In the genomic region with DNA sequence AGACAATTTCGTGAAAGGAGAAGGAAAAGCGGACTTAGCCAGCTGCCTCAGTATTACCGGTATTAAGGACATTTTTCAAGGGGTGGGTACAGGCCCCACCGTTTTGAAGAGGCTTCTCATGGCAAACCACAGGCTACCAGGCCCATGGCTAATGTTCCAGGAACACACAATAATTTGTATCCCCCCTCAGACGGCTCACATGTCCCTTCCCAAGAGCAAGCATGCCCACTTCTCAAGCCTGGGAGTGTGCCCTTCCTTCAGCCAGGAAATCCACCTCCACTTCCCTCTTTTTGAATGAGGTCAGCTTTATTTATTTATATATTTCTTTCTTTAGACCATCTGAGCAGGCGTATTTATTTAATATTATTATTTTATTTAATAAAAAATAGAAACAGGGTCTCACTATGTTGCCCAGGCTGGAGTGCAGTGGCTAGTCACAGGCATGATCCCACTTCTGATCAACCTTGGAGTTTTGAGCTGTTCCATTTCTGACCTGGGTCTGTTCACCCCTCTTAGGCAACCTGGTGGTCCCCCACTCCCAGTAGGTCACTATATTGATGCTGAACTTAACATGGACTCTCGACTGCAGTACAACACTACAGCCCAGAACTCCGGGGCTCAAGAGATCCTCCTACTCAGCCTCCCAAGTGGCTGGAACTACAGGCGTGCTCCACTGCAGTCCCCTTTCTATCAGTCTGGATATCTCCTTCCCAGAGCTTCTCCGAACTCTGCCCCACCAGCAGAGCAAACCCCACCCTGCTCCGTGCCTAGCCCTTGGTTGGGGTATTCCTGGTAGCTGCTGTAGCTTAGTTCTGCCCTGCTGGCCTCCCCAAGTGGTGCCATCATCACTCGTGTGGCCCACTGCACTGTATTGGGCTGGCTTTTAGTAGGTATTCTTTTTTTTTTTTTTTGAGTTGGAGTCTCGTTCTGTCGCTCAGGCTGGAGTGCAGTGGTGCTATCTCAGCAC, we compare ENCODE assay signal across 1 cellular context.
TF ChIP-seq lines count a peak whose summit lies in the region.

No MANE protein-coding gene starts in this region.

TF ChIP-seq in K562, 482 proteins besides CTCF, POLR2A, EP300 and RAD21:
- TF ChIP-seq SUPT5H (IDR thresholded peaks at IDR 0.05) (peak; percentile 10), SRSF1 (IDR thresholded peaks at IDR 0.05; ENCODE audit: low read depth, low read length) (no peak), CHD2 (IDR thresholded peaks at IDR 0.05; ENCODE audit: low read depth, low read length) (peak; percentile 46), ELF1 (tag; IDR thresholded peaks at IDR 0.05) (no peak), SRSF3 (IDR thresholded peaks at IDR 0.05; ENCODE audit: insufficient read depth, low read length) (no peak), MYNN (IDR thresholded peaks at IDR 0.05) (no peak), MYNN (CRISPR knock-in tag; IDR thresholded peaks at IDR 0.05) (no peak), ZC3H4 (CRISPR knock-in tag; IDR thresholded peaks at IDR 0.05; ENCODE audit: borderline replicate concordance) (no peak), RBM14 (IDR thresholded peaks at IDR 0.05; ENCODE audit: borderline replicate concordance, insufficient read depth, low read depth, low read length) (no peak), FIP1L1 (IDR thresholded peaks at IDR 0.05; ENCODE audit: low read depth, low read length, poor library complexity, severe bottlenecking) (no peak), DNMT1 (IDR thresholded peaks at IDR 0.05) (no peak), RCOR1 (IDR thresholded peaks at IDR 0.05; ENCODE audit: borderline replicate concordance in 1 of 2, low read depth in 2 of 2, low read length in 2 of 2) (no peak), KAT7 (CRISPR knock-in tag; IDR thresholded peaks at IDR 0.05; ENCODE audit: borderline replicate concordance) (no peak), POLR2B (IDR thresholded peaks at IDR 0.05; ENCODE audit: low read depth, partially characterized antibody) (peak; percentile 21), RBM34 (IDR thresholded peaks at IDR 0.05; ENCODE audit: borderline replicate concordance, insufficient read depth, low read length) (no peak), ZNF143 (CRISPR knock-in tag; IDR thresholded peaks at IDR 0.05) (no peak), FOXK1 (CRISPR knock-in tag; IDR thresholded peaks at IDR 0.05; ENCODE audit: borderline replicate concordance) (no peak), MAFK (IDR thresholded peaks at IDR 0.05; ENCODE audit: low read length) (no peak), ILF3 (IDR thresholded peaks at IDR 0.05; ENCODE audit: borderline replicate concordance) (0 out of 2 replicates have a peak, but pooled peaks have one; percentile 35), LEF1 (IDR thresholded peaks at IDR 0.05) (no peak), ZNF121 (CRISPR knock-in tag; conservative IDR thresholded peaks at IDR 0.05) (peak; percentile 80), ZNF644 (tag; IDR thresholded peaks at IDR 0.05; ENCODE audit: low read depth) (no peak), TSC22D4 (tag; IDR thresholded peaks at IDR 0.05) (no peak), BRF1 (IDR thresholded peaks at IDR 0.05; ENCODE audit: borderline replicate concordance, extremely low read depth, insufficient read length) (no peak), NCOA6 (IDR thresholded peaks at IDR 0.05) (no peak), SPI1 (IDR thresholded peaks at IDR 0.05; ENCODE audit: borderline replicate concordance, low read depth, low read length) (peak; percentile 54; the same call in 1 of the 2 replicates), SETDB1 (IDR thresholded peaks at IDR 0.05; ENCODE audit: low read length) (no peak)
- TF ChIP-seq, protein P1, sequence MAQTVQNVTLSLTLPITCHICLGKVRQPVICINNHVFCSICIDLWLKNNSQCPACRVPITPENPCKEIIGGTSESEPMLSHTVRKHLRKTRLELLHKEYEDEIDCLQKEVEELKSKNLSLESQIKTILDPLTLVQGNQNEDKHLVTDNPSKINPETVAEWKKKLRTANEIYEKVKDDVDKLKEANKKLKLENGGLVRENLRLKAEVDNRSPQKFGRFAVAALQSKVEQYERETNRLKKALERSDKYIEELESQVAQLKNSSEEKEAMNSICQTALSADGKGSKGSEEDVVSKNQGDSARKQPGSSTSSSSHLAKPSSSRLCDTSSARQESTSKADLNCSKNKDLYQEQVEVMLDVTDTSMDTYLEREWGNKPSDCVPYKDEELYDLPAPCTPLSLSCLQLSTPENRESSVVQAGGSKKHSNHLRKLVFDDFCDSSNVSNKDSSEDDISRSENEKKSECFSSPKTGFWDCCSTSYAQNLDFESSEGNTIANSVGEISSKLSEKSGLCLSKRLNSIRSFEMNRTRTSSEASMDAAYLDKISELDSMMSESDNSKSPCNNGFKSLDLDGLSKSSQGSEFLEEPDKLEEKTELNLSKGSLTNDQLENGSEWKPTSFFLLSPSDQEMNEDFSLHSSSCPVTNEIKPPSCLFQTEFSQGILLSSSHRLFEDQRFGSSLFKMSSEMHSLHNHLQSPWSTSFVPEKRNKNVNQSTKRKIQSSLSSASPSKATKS (CRISPR knock-in tag; IDR thresholded peaks at IDR 0.05) = no peak
- TF ChIP-seq, protein P2, sequence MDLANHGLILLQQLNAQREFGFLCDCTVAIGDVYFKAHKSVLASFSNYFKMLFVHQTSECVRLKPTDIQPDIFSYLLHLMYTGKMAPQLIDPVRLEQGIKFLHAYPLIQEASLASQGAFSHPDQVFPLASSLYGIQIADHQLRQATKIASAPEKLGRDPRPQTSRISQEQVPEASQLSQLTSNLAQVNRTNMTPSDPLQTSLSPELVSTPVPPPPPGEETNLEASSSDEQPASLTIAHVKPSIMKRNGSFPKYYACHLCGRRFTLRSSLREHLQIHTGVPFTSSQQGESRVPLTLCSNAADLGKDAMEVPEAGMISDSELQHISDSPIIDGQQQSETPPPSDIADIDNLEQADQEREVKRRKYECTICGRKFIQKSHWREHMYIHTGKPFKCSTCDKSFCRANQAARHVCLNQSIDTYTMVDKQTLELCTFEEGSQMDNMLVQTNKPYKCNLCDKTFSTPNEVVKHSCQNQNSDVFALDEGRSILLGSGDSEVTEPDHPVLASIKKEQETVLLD (IDR thresholded peaks at IDR 0.05) = no peak
- TF ChIP-seq, protein P3, sequence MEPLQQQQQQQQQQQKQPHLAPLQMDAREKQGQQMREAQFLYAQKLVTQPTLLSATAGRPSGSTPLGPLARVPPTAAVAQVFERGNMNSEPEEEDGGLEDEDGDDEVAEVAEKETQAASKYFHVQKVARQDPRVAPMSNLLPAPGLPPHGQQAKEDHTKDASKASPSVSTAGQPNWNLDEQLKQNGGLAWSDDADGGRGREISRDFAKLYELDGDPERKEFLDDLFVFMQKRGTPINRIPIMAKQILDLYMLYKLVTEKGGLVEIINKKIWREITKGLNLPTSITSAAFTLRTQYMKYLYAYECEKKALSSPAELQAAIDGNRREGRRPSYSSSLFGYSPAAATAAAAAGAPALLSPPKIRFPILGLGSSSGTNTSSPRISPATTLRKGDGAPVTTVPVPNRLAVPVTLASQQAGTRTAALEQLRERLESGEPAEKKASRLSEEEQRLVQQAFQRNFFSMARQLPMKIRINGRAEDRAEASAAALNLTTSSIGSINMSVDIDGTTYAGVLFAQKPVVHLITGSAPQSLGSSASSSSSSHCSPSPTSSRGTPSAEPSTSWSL (CRISPR knock-in tag; IDR thresholded peaks at IDR 0.05; ENCODE audit: borderline replicate concordance) = no peak
- TF ChIP-seq, protein P4, sequence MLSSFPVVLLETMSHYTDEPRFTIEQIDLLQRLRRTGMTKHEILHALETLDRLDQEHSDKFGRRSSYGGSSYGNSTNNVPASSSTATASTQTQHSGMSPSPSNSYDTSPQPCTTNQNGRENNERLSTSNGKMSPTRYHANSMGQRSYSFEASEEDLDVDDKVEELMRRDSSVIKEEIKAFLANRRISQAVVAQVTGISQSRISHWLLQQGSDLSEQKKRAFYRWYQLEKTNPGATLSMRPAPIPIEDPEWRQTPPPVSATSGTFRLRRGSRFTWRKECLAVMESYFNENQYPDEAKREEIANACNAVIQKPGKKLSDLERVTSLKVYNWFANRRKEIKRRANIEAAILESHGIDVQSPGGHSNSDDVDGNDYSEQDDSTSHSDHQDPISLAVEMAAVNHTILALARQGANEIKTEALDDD (IDR thresholded peaks at IDR 0.05) = no peak
- TF ChIP-seq, protein P5, sequence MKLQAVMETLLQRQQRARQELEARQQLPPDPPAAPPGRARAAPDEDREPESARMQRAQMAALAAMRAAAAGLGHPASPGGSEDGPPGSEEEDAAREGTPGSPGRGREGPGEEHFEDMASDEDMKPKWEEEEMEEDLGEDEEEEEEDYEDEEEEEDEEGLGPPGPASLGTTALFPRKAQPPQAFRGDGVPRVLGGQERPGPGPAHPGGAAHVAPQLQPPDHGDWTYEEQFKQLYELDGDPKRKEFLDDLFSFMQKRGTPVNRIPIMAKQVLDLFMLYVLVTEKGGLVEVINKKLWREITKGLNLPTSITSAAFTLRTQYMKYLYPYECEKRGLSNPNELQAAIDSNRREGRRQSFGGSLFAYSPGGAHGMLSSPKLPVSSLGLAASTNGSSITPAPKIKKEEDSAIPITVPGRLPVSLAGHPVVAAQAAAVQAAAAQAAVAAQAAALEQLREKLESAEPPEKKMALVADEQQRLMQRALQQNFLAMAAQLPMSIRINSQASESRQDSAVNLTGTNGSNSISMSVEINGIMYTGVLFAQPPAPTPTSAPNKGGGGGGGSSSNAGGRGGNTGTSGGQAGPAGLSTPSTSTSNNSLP (IDR thresholded peaks at IDR 0.05; ENCODE audit: borderline replicate concordance, low read depth, low read length) = no peak
- TF ChIP-seq, protein P6, sequence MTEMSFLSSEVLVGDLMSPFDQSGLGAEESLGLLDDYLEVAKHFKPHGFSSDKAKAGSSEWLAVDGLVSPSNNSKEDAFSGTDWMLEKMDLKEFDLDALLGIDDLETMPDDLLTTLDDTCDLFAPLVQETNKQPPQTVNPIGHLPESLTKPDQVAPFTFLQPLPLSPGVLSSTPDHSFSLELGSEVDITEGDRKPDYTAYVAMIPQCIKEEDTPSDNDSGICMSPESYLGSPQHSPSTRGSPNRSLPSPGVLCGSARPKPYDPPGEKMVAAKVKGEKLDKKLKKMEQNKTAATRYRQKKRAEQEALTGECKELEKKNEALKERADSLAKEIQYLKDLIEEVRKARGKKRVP (CRISPR knock-in tag; IDR thresholded peaks at IDR 0.05) = no peak
